ENCODE assay signal across 1 cellular context in the genomic region with DNA sequence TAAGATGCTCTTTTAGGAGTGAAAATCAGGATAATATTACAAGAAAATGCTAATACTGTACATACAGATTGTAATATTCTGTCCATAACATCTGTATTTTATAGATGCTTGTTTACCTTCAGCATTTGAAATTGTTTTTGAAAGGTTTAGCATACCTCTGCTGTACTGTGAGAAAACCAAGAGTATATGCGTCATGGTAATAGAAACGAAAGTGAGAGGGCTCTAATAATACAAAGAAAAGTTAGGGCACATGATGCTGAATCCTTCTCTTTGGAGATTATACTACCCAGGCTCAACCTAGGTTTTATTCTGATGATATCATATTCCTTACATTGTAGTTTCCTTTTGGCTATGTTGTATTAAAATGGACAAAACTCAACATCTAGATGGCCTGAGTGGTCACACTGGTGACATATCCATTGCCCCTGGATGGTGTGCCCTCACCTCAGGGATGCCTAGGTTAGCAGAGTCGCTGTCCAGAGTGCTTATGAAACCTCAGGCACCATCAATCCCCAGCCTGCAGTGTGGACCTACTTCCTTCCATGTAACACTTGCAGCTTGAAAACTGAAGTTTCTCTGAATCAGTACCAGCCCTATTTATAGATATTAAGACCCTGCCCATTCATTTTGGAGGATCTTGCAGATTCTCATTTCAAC.
TF ChIP-seq lines count a peak whose summit lies in the region.

No MANE protein-coding gene starts in this region.

TF ChIP-seq in GM12878, 131 proteins besides CTCF, POLR2A, EP300 and RAD21:
- TF ChIP-seq EZH2 (IDR thresholded peaks at IDR 0.05; ENCODE audit: borderline replicate concordance, control insufficient read depth, low read depth, low read length) = no peak
- TF ChIP-seq RFX5 (IDR thresholded peaks at IDR 0.05; ENCODE audit: low read depth, low read length) = no peak
- TF ChIP-seq SREBF2 (IDR thresholded peaks at IDR 0.05; ENCODE audit: low read length) = no peak
- TF ChIP-seq, protein P1, sequence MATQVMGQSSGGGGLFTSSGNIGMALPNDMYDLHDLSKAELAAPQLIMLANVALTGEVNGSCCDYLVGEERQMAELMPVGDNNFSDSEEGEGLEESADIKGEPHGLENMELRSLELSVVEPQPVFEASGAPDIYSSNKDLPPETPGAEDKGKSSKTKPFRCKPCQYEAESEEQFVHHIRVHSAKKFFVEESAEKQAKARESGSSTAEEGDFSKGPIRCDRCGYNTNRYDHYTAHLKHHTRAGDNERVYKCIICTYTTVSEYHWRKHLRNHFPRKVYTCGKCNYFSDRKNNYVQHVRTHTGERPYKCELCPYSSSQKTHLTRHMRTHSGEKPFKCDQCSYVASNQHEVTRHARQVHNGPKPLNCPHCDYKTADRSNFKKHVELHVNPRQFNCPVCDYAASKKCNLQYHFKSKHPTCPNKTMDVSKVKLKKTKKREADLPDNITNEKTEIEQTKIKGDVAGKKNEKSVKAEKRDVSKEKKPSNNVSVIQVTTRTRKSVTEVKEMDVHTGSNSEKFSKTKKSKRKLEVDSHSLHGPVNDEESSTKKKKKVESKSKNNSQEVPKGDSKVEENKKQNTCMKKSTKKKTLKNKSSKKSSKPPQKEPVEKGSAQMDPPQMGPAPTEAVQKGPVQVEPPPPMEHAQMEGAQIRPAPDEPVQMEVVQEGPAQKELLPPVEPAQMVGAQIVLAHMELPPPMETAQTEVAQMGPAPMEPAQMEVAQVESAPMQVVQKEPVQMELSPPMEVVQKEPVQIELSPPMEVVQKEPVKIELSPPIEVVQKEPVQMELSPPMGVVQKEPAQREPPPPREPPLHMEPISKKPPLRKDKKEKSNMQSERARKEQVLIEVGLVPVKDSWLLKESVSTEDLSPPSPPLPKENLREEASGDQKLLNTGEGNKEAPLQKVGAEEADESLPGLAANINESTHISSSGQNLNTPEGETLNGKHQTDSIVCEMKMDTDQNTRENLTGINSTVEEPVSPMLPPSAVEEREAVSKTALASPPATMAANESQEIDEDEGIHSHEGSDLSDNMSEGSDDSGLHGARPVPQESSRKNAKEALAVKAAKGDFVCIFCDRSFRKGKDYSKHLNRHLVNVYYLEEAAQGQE (IDR thresholded peaks at IDR 0.05; ENCODE audit: low read depth, low read length) = peak; percentile 81
